In the genomic region with DNA sequence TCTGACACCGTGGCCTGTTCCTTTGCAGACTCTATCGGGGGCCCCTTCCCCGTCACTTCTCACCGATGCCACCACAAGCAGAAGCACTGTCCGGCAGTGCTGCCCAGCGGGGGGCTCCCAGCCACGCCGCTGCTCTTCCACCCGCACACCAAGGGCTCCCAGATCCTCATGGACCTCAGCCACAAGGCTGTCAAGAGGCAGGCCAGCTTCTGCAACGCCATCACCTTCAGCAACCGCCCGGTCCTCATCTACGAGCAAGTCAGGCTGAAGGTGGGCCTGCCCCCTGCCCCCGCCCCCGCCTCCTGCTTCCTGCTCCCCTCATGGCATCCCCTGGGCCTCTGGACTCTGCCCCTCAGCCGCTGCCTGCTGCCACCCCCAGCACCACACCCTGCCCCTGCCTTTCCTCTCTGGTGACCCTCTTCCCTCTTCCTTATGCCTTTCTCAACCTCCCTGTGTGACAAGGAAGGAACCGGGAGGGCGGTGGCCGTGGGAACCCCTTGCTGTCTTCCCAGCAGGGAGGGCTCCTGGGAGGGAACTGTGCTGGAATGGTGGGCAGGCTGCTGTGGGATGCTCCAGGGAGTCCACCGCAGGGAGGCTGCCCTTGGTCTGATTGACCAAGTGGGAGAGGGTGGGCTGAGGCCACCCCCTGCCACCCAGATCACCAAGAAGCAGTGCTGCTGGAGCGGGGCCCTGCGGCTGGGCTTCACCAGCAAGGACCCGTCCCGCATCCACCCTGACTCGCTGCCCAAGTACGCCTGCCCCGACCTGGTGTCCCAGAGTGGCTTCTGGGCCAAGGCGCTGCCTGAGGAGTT, we compare ENCODE assay signal across 27 cellular contexts.
"Had no signal": no experiment of that assay in that cellular context is flagged by ENCODE, and none has a peak within 500 bp of the region (broad histone marks: within the 10 kb centered on the region; RNA-seq: fewer than 3 reads in every experiment).

No MANE protein-coding gene starts in this region.

- H3K9me3 Mint-ChIP-seq: activated CD4-positive, alpha-beta memory T cell treated with anti-CD3 and anti-CD28 coated beads, Interleukin-2, amount 10 ng/mL, durations not matched to agents 7 days and 5 days; activated naive CD4-positive, alpha-beta T cell treated with anti-CD3 and anti-CD28 coated beads, Interleukin-2, amount 10 ng/mL, durations not matched to agents 7 days and 5 days; activated naive CD8-positive, alpha-beta T cell treated with anti-CD3 and anti-CD28 coated beads for 36 hours; activated T-cell treated with anti-CD3 and anti-CD28 coated beads, Interleukin-2, amount 50 U/mL, for 72 hours; activated T-helper 2 cell treated with anti-CD3 and anti-CD28 coated beads, Interferon-gamma antibody, Interleukin-2, Interleukin-4, amounts not matched to agents 10 μg/mL and 5 μg/mL and 100 μg/mL, durations not matched to agents 14 hours and 24 hours and 36 hours had no signal

- H3K27ac Mint-ChIP-seq: activated CD4-positive, alpha-beta memory T cell treated with anti-CD3 and anti-CD28 coated beads, Interleukin-2, amount 10 ng/mL, durations not matched to agents 7 days and 5 days; activated CD4-positive, alpha-beta T cell treated with anti-CD3 and anti-CD28 coated beads for 36 hours; activated naive CD4-positive, alpha-beta T cell treated with anti-CD3 and anti-CD28 coated beads, Interleukin-2, amount 10 ng/mL, durations not matched to agents 7 days and 5 days; activated naive CD8-positive, alpha-beta T cell treated with anti-CD3 and anti-CD28 coated beads for 36 hours; activated T-cell treated with anti-CD3 and anti-CD28 coated beads, Interleukin-2, amount 50 U/mL, for 72 hours; activated T-helper 2 cell treated with anti-CD3 and anti-CD28 coated beads, Interferon-gamma antibody, Interleukin-2, Interleukin-4, amounts not matched to agents 10 μg/mL and 5 μg/mL and 100 μg/mL, durations not matched to agents 14 hours and 24 hours and 36 hours had no signal

- H3K4me2 ChIP-seq: KMS-11, SK-N-SH had no signal

- DNase-seq: activated CD4-positive, alpha-beta memory T cell treated with anti-CD3 and anti-CD28 coated beads, Interleukin-2, amount 10 ng/mL, durations not matched to agents 7 days and 5 days; activated CD4-positive, alpha-beta T cell treated with anti-CD3 and anti-CD28 coated beads for 36 hours; activated CD4-positive, alpha-beta T cell treated with anti-CD3 and anti-CD28 coated beads, Interleukin-2, amount 50 U/mL, for 1 hour; activated CD8-positive, alpha-beta memory T cell treated with anti-CD3 and anti-CD28 coated beads, Interleukin-2, amount 50 U/mL, for 4 hours; activated gamma-delta T cell treated with Interleukin-2 at 50 U/mL for 16 hours; activated naive CD4-positive, alpha-beta T cell treated with anti-CD3 and anti-CD28 coated beads, Interleukin-2, amount 10 ng/mL, durations not matched to agents 7 days and 5 days; activated naive CD8-positive, alpha-beta T cell treated with anti-CD3 and anti-CD28 coated beads for 36 hours; activated T-cell treated with anti-CD3 and anti-CD28 coated beads, Interleukin-2, amount 50 U/mL, for 72 hours; brain microvascular endothelial cell; NCI-H1092; NCI-H1417; NCI-H2029 treated with DMSO at 0.1 percent for 48 hours; NCI-H345; NCI-H510A; NCI-H69; NK-92 treated with Interleukin-12 subunit alpha and Interleukin-12 subunit beta, amount 100 ng/mL, for 24 hours; OCI-M1; RPMI8226; SJCRH30; SK-N-SH; T-helper 1 cell had no signal

- ATAC-seq: activated CD4-positive, alpha-beta T cell treated with anti-CD3 and anti-CD28 coated beads for 36 hours; Panc1; Right ventricle myocardium inferior had no signal

- H3K27me3 ChIP-seq: cardiac muscle cell, SJCRH30 had no signal

- H3K9ac ChIP-seq: KMS-11, SK-N-SH had no signal

- H3K27ac ChIP-seq: brain microvascular endothelial cell, cardiac muscle cell, KMS-11, VCaP had no signal

- H3K36me3 ChIP-seq: brain microvascular endothelial cell, cardiac muscle cell, SJCRH30 had no signal

- H3K4me3 ChIP-seq: cardiac muscle cell, SJCRH30 had no signal

- H3K4me1 Mint-ChIP-seq: activated CD4-positive, alpha-beta memory T cell treated with anti-CD3 and anti-CD28 coated beads, Interleukin-2, amount 10 ng/mL, durations not matched to agents 7 days and 5 days; activated CD4-positive, alpha-beta T cell treated with anti-CD3 and anti-CD28 coated beads for 36 hours; activated naive CD4-positive, alpha-beta T cell treated with anti-CD3 and anti-CD28 coated beads, Interleukin-2, amount 10 ng/mL, durations not matched to agents 7 days and 5 days; activated naive CD8-positive, alpha-beta T cell treated with anti-CD3 and anti-CD28 coated beads for 36 hours had no signal

- H3K27me3 Mint-ChIP-seq: activated CD4-positive, alpha-beta T cell treated with anti-CD3 and anti-CD28 coated beads for 36 hours; activated naive CD8-positive, alpha-beta T cell treated with anti-CD3 and anti-CD28 coated beads for 36 hours had no signal

- H3K9me3 ChIP-seq: SJCRH30, SK-N-SH had no signal

- H3K4me3 Mint-ChIP-seq: activated CD4-positive, alpha-beta memory T cell treated with anti-CD3 and anti-CD28 coated beads, Interleukin-2, amount 10 ng/mL, durations not matched to agents 7 days and 5 days; activated CD4-positive, alpha-beta T cell treated with anti-CD3 and anti-CD28 coated beads for 36 hours; activated naive CD4-positive, alpha-beta T cell treated with anti-CD3 and anti-CD28 coated beads, Interleukin-2, amount 10 ng/mL, durations not matched to agents 7 days and 5 days; activated naive CD8-positive, alpha-beta T cell treated with anti-CD3 and anti-CD28 coated beads for 36 hours; activated T-cell treated with anti-CD3 and anti-CD28 coated beads, Interleukin-2, amount 50 U/mL, for 72 hours had no signal
